32 cellular contexts compared by ENCODE assay signal in genomic region chr6:95589826-95590570, GRCh38.
"Had no signal": no experiment of that assay in that cellular context is flagged by ENCODE, and none has a peak within 500 bp of the region (broad histone marks: within the 10 kb centered on the region; RNA-seq: fewer than 3 reads in every experiment).

No MANE protein-coding gene starts in this region.

- H3K4me2 ChIP-seq: SK-N-SH had no signal

- DNase-seq: activated CD4-positive, alpha-beta memory T cell treated with anti-CD3 and anti-CD28 coated beads for 36 hours; activated CD4-positive, alpha-beta T cell treated with anti-CD3 and anti-CD28 coated beads for 4 hours; activated CD4-positive, alpha-beta T cell treated with anti-CD3 and anti-CD28 coated beads, Interleukin-2, amount 50 U/mL, for 1 hour; activated CD8-positive, alpha-beta memory T cell treated with anti-CD3 and anti-CD28 coated beads, Interleukin-2, amount 50 U/mL, for 4 hours; activated effector memory CD4-positive, alpha-beta T cell treated with Interleukin-2 at 50 U/mL for 16 hours; activated naive CD4-positive, alpha-beta T cell treated with anti-CD3 and anti-CD28 coated beads, Interleukin-2, amount 10 ng/mL, durations not matched to agents 7 days and 5 days; activated naive CD8-positive, alpha-beta T cell treated with anti-CD3 and anti-CD28 coated beads for 36 hours; activated T-cell treated with anti-CD3 and anti-CD28 coated beads, Interleukin-2, amount 50 U/mL, for 48 hours; amniotic stem cell; aorta; brain microvascular endothelial cell; central memory CD4-positive, alpha-beta T cell; Kasumi-1; MM.1S; MV-4-11; NCI-H1092; NCI-H1436 treated with DMSO at 0.1 percent for 48 hours; NCI-H1694 treated with DMSO at 0.1 percent for 48 hours; NCI-H2029; NCI-H345; NCI-H524 treated with DMSO at 0.1 percent for 48 hours; NK-92 treated with Interleukin-12 subunit alpha and Interleukin-12 subunit beta, amount 100 ng/mL, for 24 hours; PC-3; Peyer's patch; RPMI8226; SHP77 treated with DMSO at 0.1 percent for 48 hours; SK-N-SH had no signal

- H3K9me3 ChIP-seq: Peyer's patch, SJSA1, SK-N-SH had no signal

- H3K9ac ChIP-seq: SK-N-SH had no signal

- H3K4me1 ChIP-seq: Peyer's patch, SJSA1 had no signal

- H3K27ac Mint-ChIP-seq: activated CD4-positive, alpha-beta memory T cell treated with anti-CD3 and anti-CD28 coated beads for 36 hours; activated naive CD4-positive, alpha-beta T cell treated with anti-CD3 and anti-CD28 coated beads, Interleukin-2, amount 10 ng/mL, durations not matched to agents 7 days and 5 days; activated naive CD8-positive, alpha-beta T cell treated with anti-CD3 and anti-CD28 coated beads for 36 hours; T-helper 1 cell treated with Interleukin-12 subunit alpha and Interleukin-12 subunit beta and Interleukin-4 antibody, amounts not matched to agents 30 μg/mL and 1 μg/mL, for 36 hours; T-helper 2 cell treated with Interferon-gamma antibody and Interleukin-4, amounts not matched to agents 5 μg/mL and 100 μg/mL, for 36 hours had no signal

- H3K27ac ChIP-seq: brain microvascular endothelial cell, Peyer's patch, SJSA1 had no signal

- H3K27me3 ChIP-seq: brain microvascular endothelial cell, Peyer's patch, SJSA1 had no signal

- H3K4me3 ChIP-seq: Peyer's patch, SJSA1 had no signal

- H3K36me3 ChIP-seq: brain microvascular endothelial cell, Peyer's patch had no signal

- ATAC-seq: activated CD4-positive, CD25-positive, alpha-beta regulatory T cell treated with anti-CD3 and anti-CD28 coated beads, Interleukin-2, amount 50 U/mL, for 24 hours; PC-3 had no signal

- FAIRE-seq: TTC549 had no signal

- H3K27me3 Mint-ChIP-seq: activated CD4-positive, alpha-beta memory T cell treated with anti-CD3 and anti-CD28 coated beads for 36 hours; activated naive CD4-positive, alpha-beta T cell treated with anti-CD3 and anti-CD28 coated beads, Interleukin-2, amount 10 ng/mL, durations not matched to agents 7 days and 5 days; activated naive CD8-positive, alpha-beta T cell treated with anti-CD3 and anti-CD28 coated beads for 36 hours had no signal

- H3K4me3 Mint-ChIP-seq: activated CD4-positive, alpha-beta memory T cell treated with anti-CD3 and anti-CD28 coated beads for 36 hours; activated naive CD4-positive, alpha-beta T cell treated with anti-CD3 and anti-CD28 coated beads, Interleukin-2, amount 10 ng/mL, durations not matched to agents 7 days and 5 days; activated naive CD8-positive, alpha-beta T cell treated with anti-CD3 and anti-CD28 coated beads for 36 hours; T-helper 1 cell treated with Interleukin-12 subunit alpha and Interleukin-12 subunit beta and Interleukin-4 antibody, amounts not matched to agents 30 μg/mL and 1 μg/mL, for 36 hours; T-helper 2 cell treated with Interferon-gamma antibody and Interleukin-4, amounts not matched to agents 5 μg/mL and 100 μg/mL, for 36 hours had no signal

- H3K9me2 ChIP-seq: SK-N-SH had no signal

- H3K9me3 Mint-ChIP-seq: activated CD4-positive, alpha-beta memory T cell treated with anti-CD3 and anti-CD28 coated beads for 36 hours; activated naive CD4-positive, alpha-beta T cell treated with anti-CD3 and anti-CD28 coated beads, Interleukin-2, amount 10 ng/mL, durations not matched to agents 7 days and 5 days; T-helper 1 cell treated with Interleukin-12 subunit alpha and Interleukin-12 subunit beta and Interleukin-4 antibody, amounts not matched to agents 30 μg/mL and 1 μg/mL, for 36 hours had no signal
